ENCODE assay signal across 13 cellular contexts in genomic region chr17:19940722-19941464, GRCh38. TPM values are rescaled to one million over a fixed set of nuclear protein-coding genes. Genes with fewer than 3 reads are reported as not detected.
DNase-seq lines count a peak whose midpoint lies in the region; ATAC-seq and TF ChIP-seq lines count a peak whose summit lies in the region.
"Had no signal": no experiment of that assay in that cellular context is flagged by ENCODE, and none has a peak within 500 bp of the region (broad histone marks: within the 10 kb centered on the region; RNA-seq: fewer than 3 reads in every experiment).

No MANE protein-coding gene starts in this region.

- H3K4me3 ChIP-seq in heart right ventricle = no peak overlapping the region
- H3K4me3 ChIP-seq in left ventricle myocardium inferior = no peak overlapping the region
- H3K4me3 ChIP-seq in upper lobe of right lung = no peak overlapping the region

- H3K27ac Mint-ChIP-seq in WTC11 = peak overlapping the region; percentile 47; the same call in 1 of the 2 replicates

- H3K27ac ChIP-seq in heart right ventricle = no peak overlapping the region
- H3K27ac ChIP-seq in left ventricle myocardium inferior (replicated peaks) = no peak overlapping the region
- peak overlapping the region; percentile 12 for H3K27ac ChIP-seq in upper lobe of right lung
- H3K27ac ChIP-seq: C4-2B, neutrophil had no signal

- POLR2A ChIA-PET in WTC11 (lab: Charles Lee) = no interaction called here

- peak in 5 of 8 donors; percentile 39 to 67 (median 62) for ATAC-seq in heart right ventricle
- ATAC-seq in WTC11 = no peak
- ATAC-seq in upper lobe of right lung = peak; percentile 64
- ATAC-seq in HG02885 (IDR thresholded peaks at IDR 0.05; ENCODE audit: poor library complexity, unreplicated experiment) = no peak

- TF ChIP-seq POLR2A in erythroblast (IDR thresholded peaks at IDR 0.05; ENCODE audit: low read length) = no peak

- peaks cover 63% of the 10 kb centered on the region for H3K36me3 Mint-ChIP-seq in WTC11

- intact Hi-C loops in heart right ventricle (cut with DNase I) (no loop called here), left ventricle myocardium inferior (cut with micrococcal nuclease) (no loop called here), upper lobe of right lung (cut with DNase I) (no loop called here)

- peaks cover 20% of the 10 kb centered on the region for H3K4me1 Mint-ChIP-seq in WTC11

- DNase-seq in heart right ventricle (no peak), left ventricle myocardium inferior (no peak), WTC11 (ENCODE audit: low spot score) (no peak), glomerular visceral epithelial cell (ENCODE audit: extremely low spot score) (peak; percentile 35), upper lobe of right lung (no peak), SW 1271 (lab: John Stamatoyannopoulos, UW) (no peak), erythroblast (lab: John Stamatoyannopoulos, UW) (no peak)
- DNase-seq: activated naive CD4-positive, alpha-beta T cell treated with Interleukin-2 at 50 U/mL for 16 hours; glutamatergic neuron; NCI-H748 treated with DMSO at 0.1 percent for 48 hours had no signal

- peaks cover 0 to 96% (median 30%) of the 10 kb centered on the region in 9 donors for H3K36me3 ChIP-seq in heart right ventricle
- H3K36me3 ChIP-seq in left ventricle myocardium inferior = peaks cover 49% of the 10 kb centered on the region
- peaks cover 63% of the 10 kb centered on the region for H3K36me3 ChIP-seq in upper lobe of right lung

- CTCF ChIA-PET in WTC11 (lab: Charles Lee) = interaction anchor here (0.8 kb wide), 1 partner anchor 52 kb away, joined by 3 read pairs; no protein-coding TSS in a partner anchor

- TF ChIP-seq CTCF in heart right ventricle (IDR thresholded peaks at IDR 0.05) (no peak), left ventricle myocardium inferior (IDR thresholded peaks at IDR 0.05; ENCODE audit: borderline replicate concordance) (no peak), WTC11 (IDR thresholded peaks at IDR 0.05) (no peak), upper lobe of right lung (IDR thresholded peaks at IDR 0.05) (no peak)

- H3K27me3 Mint-ChIP-seq in WTC11 (ENCODE audit: low read depth) = no peaks in the 10 kb centered on the region

- H3K27me3 ChIP-seq in heart right ventricle (no peaks in the 10 kb centered on the region), left ventricle myocardium inferior (ENCODE audit: low read depth) (no peaks in the 10 kb centered on the region), upper lobe of right lung (no peaks in the 10 kb centered on the region)
- H3K27me3 ChIP-seq: neutrophil had no signal

- no peaks in the 10 kb centered on the region for H3K9me3 Mint-ChIP-seq in WTC11

- H3K4me3 Mint-ChIP-seq in WTC11 = no peak overlapping the region

- peaks cover 0 to 21% (median 14%) of the 10 kb centered on the region in 9 donors for H3K4me1 ChIP-seq in heart right ventricle
- peaks cover 22% of the 10 kb centered on the region for H3K4me1 ChIP-seq in left ventricle myocardium inferior
- peaks cover 20% of the 10 kb centered on the region for H3K4me1 ChIP-seq in upper lobe of right lung

- 55 to 67% methylated on average over 4 of the region's 4 CpGs for WGBS in heart right ventricle, 2 donors

- H3K9me3 ChIP-seq in heart right ventricle (no peaks in the 10 kb centered on the region), left ventricle myocardium inferior (replicated peaks) (no peaks in the 10 kb centered on the region), upper lobe of right lung (no peaks in the 10 kb centered on the region)
- H3K9me3 ChIP-seq: neutrophil had no signal

TF ChIP-seq in WTC11, 78 proteins besides CTCF, POLR2A, EP300 and RAD21:
- TF ChIP-seq OVOL2 (CRISPR knock-in tag; IDR thresholded peaks at IDR 0.05; ENCODE audit: borderline replicate concordance) = no peak
- TF ChIP-seq TP53 (CRISPR knock-in tag; IDR thresholded peaks at IDR 0.05) = no peak
- TF ChIP-seq MAX (CRISPR knock-in tag; IDR thresholded peaks at IDR 0.05) = no peak
- no peak for TF ChIP-seq PREB (CRISPR knock-in tag; IDR thresholded peaks at IDR 0.05; ENCODE audit: borderline replicate concordance)
- TF ChIP-seq USF1 (CRISPR knock-in tag; IDR thresholded peaks at IDR 0.05) = no peak
- TF ChIP-seq CBFB (CRISPR knock-in tag; IDR thresholded peaks at IDR 0.05; ENCODE audit: low read depth) = no peak
- no peak for TF ChIP-seq ZNF281 (CRISPR knock-in tag; IDR thresholded peaks at IDR 0.05)
- no peak for TF ChIP-seq USF2 (CRISPR knock-in tag; IDR thresholded peaks at IDR 0.05)
- no peak for TF ChIP-seq ZNF121 (CRISPR knock-in tag; IDR thresholded peaks at IDR 0.05)
- TF ChIP-seq E2F4 (CRISPR knock-in tag; IDR thresholded peaks at IDR 0.05; ENCODE audit: borderline replicate concordance, low read depth) = no peak
- no peak for TF ChIP-seq ZNF425 (CRISPR knock-in tag; conservative IDR thresholded peaks at IDR 0.05)
- no peak for TF ChIP-seq RELA (CRISPR knock-in tag; IDR thresholded peaks at IDR 0.05; ENCODE audit: borderline replicate concordance)

RNA-seq across cellular contexts. Expression of gene AKAP10, which starts 36.7 kb away (rescaled TPM):
- 10 to 100 TPM; 12.2 to 17.0 (median 14.2) TPM for total RNA-seq in heart right ventricle
- 1 to 10 TPM; 3.7 to 8.0 TPM for polyA plus RNA-seq in heart right ventricle
- total RNA-seq in left ventricle myocardium inferior = 12.9 TPM
- total RNA-seq in WTC11 (2021) = 29.9 to 33.6 TPM (median 33.2 TPM) in 3 replicates
- 42.3 TPM for total RNA-seq in upper lobe of right lung

Comparison
In these comparisons a context has a peak if more than half of its experiments do, and no peak if none do; other contexts are left out.
1. ATAC-seq: peak in heart right ventricle (5 of 8) and upper lobe of right lung (single experiment); none in WTC11 (single experiment) and HG02885 (single experiment).